ENCODE assay signal across 1 cellular context in the genomic region with DNA sequence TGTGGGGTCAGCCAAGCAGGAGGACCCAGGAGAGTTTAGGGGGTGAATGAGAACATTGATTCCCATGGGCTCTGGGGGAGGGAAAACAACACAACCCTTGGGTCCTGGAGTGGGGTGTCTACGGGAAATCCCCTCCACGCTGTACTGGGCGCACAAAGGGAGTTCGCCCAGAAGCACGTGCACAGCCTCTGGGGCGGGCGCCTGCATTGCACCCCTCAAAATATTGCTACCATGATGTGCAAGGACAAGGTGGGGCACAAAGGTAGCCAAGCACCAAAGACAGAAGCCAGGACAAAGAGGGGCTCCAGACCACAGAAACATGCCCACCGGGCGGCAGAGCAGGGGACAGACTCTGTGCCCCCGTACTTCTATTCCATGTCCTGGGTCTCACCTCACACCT.
TF ChIP-seq lines count a peak whose summit lies in the region.

No MANE protein-coding gene starts in this region.

TF ChIP-seq in A549, 52 proteins besides CTCF, POLR2A, EP300 and RAD21 (continued from another document):
- no peak for TF ChIP-seq PHF8 (IDR thresholded peaks at IDR 0.05; ENCODE audit: borderline replicate concordance, low read depth)
- TF ChIP-seq, protein P1, sequence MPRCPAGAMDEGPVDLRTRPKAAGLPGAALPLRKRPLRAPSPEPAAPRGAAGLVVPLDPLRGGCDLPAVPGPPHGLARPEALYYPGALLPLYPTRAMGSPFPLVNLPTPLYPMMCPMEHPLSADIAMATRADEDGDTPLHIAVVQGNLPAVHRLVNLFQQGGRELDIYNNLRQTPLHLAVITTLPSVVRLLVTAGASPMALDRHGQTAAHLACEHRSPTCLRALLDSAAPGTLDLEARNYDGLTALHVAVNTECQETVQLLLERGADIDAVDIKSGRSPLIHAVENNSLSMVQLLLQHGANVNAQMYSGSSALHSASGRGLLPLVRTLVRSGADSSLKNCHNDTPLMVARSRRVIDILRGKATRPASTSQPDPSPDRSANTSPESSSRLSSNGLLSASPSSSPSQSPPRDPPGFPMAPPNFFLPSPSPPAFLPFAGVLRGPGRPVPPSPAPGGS (IDR thresholded peaks at IDR 0.05): no peak
- TF ChIP-seq NFE2L2 (conservative IDR thresholded peaks at IDR 0.05; ENCODE audit: low read length): no peak
- TF ChIP-seq KDM5A (IDR thresholded peaks at IDR 0.05): no peak
- no peak for TF ChIP-seq TP53 (CRISPR knock-in tag; IDR thresholded peaks at IDR 0.05)
- TF ChIP-seq SMC3 (IDR thresholded peaks at IDR 0.05): no peak
- TF ChIP-seq, protein P2, sequence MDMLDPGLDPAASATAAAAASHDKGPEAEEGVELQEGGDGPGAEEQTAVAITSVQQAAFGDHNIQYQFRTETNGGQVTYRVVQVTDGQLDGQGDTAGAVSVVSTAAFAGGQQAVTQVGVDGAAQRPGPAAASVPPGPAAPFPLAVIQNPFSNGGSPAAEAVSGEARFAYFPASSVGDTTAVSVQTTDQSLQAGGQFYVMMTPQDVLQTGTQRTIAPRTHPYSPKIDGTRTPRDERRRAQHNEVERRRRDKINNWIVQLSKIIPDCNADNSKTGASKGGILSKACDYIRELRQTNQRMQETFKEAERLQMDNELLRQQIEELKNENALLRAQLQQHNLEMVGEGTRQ (IDR thresholded peaks at IDR 0.05): no peak
- no peak for TF ChIP-seq CBX2 (IDR thresholded peaks at IDR 0.05; ENCODE audit: borderline replicate concordance, low read depth)
